In the genomic region with DNA sequence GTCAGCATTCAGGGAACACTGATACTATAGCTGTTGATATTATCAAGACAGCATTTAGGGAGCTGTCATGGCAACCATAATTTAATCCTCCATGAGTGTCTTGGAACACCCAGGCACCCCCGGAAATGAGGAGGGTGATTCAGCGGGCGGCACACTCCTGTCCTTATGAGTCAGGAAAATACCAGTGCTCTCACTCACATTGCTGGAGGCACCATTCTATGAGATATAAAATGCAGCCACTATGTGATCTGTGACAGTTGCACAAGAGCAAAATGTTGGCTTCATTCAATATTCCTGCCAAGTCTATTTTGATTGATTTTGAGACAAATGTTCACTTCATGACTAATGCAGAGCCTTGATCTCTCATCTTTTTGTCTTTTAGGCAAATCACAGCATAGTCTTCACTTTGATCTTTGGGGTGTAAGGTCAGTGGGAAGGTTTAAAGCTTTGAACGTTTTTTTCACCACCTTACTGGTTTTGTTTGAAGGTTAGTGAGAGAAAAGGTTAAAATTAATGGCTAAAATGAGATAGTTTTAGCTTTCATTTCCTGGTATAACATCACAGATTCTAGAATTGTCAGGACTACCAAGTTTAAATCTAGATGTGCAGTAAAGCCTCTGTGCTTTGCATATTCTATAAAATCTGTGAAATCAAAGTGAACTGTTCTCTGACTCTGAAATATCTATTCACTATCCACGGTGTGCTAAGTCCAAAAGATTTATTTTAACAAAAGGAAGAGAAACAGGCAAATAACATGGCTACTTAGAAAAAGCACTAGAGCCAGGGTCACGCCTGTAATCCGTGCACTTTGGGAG, we compare ENCODE assay signal across 1 cellular context.
A peak's percentile ranks its signal among the peaks of the same experiment; 100 is the strongest.
TF ChIP-seq lines count a peak whose summit lies in the region.

No MANE protein-coding gene starts in this region.

TF ChIP-seq in HepG2, 621 proteins besides CTCF, POLR2A, EP300 and RAD21 (continued from another document and continues in another):
- TF ChIP-seq ZNF670 (CRISPR knock-in tag; IDR thresholded peaks at IDR 0.05; ENCODE audit: borderline replicate concordance) (no peak; the same call in 1 of the 2 replicates), PTBP1 (IDR thresholded peaks at IDR 0.05; ENCODE audit: low read depth, low read length, poor library complexity, severe bottlenecking) (no peak), ZNF460 (CRISPR knock-in tag; IDR thresholded peaks at IDR 0.05; ENCODE audit: borderline replicate concordance) (no peak), LCORL (IDR thresholded peaks at IDR 0.05) (peak; percentile 92), LCORL (CRISPR knock-in tag; IDR thresholded peaks at IDR 0.05) (peak; percentile 76; the same call in 1 of the 2 replicates), GABPB1 (CRISPR knock-in tag; IDR thresholded peaks at IDR 0.05) (peak; percentile 32; the same call in 1 of the 2 replicates), ATF7 (IDR thresholded peaks at IDR 0.05) (peak; percentile 5; the same call in 1 of the 2 replicates), ATF7 (CRISPR knock-in tag; IDR thresholded peaks at IDR 0.05) (no peak), ZNF768 (CRISPR knock-in tag; IDR thresholded peaks at IDR 0.05) (no peak), GATA4 (IDR thresholded peaks at IDR 0.05; ENCODE audit: borderline replicate concordance, low read depth) (0 out of 2 replicates have a peak, but pooled peaks have one; percentile 56), ZNF562 (CRISPR knock-in tag; IDR thresholded peaks at IDR 0.05; ENCODE audit: borderline replicate concordance) (no peak), MEF2D (CRISPR knock-in tag; IDR thresholded peaks at IDR 0.05) (peak; percentile 58; the same call in 1 of the 2 replicates), ZNF589 (CRISPR knock-in tag; conservative IDR thresholded peaks at IDR 0.05) (no peak), FOSL1 (CRISPR knock-in tag; IDR thresholded peaks at IDR 0.05; ENCODE audit: borderline replicate concordance) (peak; percentile 85), GATAD1 (CRISPR knock-in tag; IDR thresholded peaks at IDR 0.05) (0 out of 2 replicates have a peak, but pooled peaks have one; percentile 15), SOX13 (IDR thresholded peaks at IDR 0.05) (peak; percentile 75), SOX13 (CRISPR knock-in tag; conservative IDR thresholded peaks at IDR 0.05 in 1 of 2, IDR thresholded peaks at IDR 0.05 in 1 of 2) (peak in 1 of 2 experiments; percentile 92; a peak in 2 of 4 replicates), ZSCAN22 (CRISPR knock-in tag; IDR thresholded peaks at IDR 0.05) (no peak), SRY (CRISPR knock-in tag; IDR thresholded peaks at IDR 0.05) (no peak), MED13 (CRISPR knock-in tag; IDR thresholded peaks at IDR 0.05) (peak; percentile 74), ZBTB20 (CRISPR knock-in tag; IDR thresholded peaks at IDR 0.05; ENCODE audit: borderline replicate concordance, low read depth) (no peak; the same call in 1 of the 2 replicates), ZNF501 (CRISPR knock-in tag; IDR thresholded peaks at IDR 0.05) (no peak), SMAD3 (CRISPR knock-in tag; IDR thresholded peaks at IDR 0.05) (no peak), TOPORS (CRISPR knock-in tag; IDR thresholded peaks at IDR 0.05) (no peak), GFI1 (CRISPR knock-in tag; IDR thresholded peaks at IDR 0.05; ENCODE audit: borderline replicate concordance) (peak; percentile 98), NCOR1 (IDR thresholded peaks at IDR 0.05; ENCODE audit: borderline replicate concordance, low read length) (peak; percentile 87), NR2F6 (IDR thresholded peaks at IDR 0.05) (peak; percentile 94), NR2F6 (CRISPR knock-in tag; IDR thresholded peaks at IDR 0.05) (peak; percentile 91), RFX1 (IDR thresholded peaks at IDR 0.05) (peak; percentile 68; the same call in 1 of the 2 replicates), MXI1 (IDR thresholded peaks at IDR 0.05; ENCODE audit: borderline replicate concordance, low read depth, low read length) (peak; percentile 33; the same call in 1 of the 3 replicates), ZNF615 (CRISPR knock-in tag; IDR thresholded peaks at IDR 0.05; ENCODE audit: borderline replicate concordance) (no peak), ZNF879 (CRISPR knock-in tag; IDR thresholded peaks at IDR 0.05) (no peak), ZNF12 (CRISPR knock-in tag; IDR thresholded peaks at IDR 0.05) (peak; percentile 90), SP5 (CRISPR knock-in tag; IDR thresholded peaks at IDR 0.05; ENCODE audit: borderline replicate concordance, low read depth) (0 out of 2 replicates have a peak, but pooled peaks have one; percentile 32), ETV5 (CRISPR knock-in tag; IDR thresholded peaks at IDR 0.05; ENCODE audit: borderline replicate concordance) (peak; percentile 96), HDAC1 (CRISPR knock-in tag; IDR thresholded peaks at IDR 0.05) (peak; percentile 62), FOXA3 (CRISPR knock-in tag; IDR thresholded peaks at IDR 0.05) (peak; percentile 70), STAG1 (CRISPR knock-in tag; IDR thresholded peaks at IDR 0.05) (0 out of 2 replicates have a peak, but pooled peaks have one; percentile 7), ZIK1 (CRISPR knock-in tag; IDR thresholded peaks at IDR 0.05; ENCODE audit: borderline replicate concordance, low read depth) (no peak), NFKB2 (CRISPR knock-in tag; IDR thresholded peaks at IDR 0.05; ENCODE audit: borderline replicate concordance) (no peak), ELF3 (CRISPR knock-in tag; IDR thresholded peaks at IDR 0.05) (peak; percentile 85), ESRRA (CRISPR knock-in tag; IDR thresholded peaks at IDR 0.05; ENCODE audit: low read depth) (peak; percentile 86), GABPA (IDR thresholded peaks at IDR 0.05; ENCODE audit: low read depth, low read length) (no peak), GABPA (CRISPR knock-in tag; IDR thresholded peaks at IDR 0.05; ENCODE audit: low read depth) (peak; percentile 55; the same call in 1 of the 2 replicates)
- TF ChIP-seq, protein P1, sequence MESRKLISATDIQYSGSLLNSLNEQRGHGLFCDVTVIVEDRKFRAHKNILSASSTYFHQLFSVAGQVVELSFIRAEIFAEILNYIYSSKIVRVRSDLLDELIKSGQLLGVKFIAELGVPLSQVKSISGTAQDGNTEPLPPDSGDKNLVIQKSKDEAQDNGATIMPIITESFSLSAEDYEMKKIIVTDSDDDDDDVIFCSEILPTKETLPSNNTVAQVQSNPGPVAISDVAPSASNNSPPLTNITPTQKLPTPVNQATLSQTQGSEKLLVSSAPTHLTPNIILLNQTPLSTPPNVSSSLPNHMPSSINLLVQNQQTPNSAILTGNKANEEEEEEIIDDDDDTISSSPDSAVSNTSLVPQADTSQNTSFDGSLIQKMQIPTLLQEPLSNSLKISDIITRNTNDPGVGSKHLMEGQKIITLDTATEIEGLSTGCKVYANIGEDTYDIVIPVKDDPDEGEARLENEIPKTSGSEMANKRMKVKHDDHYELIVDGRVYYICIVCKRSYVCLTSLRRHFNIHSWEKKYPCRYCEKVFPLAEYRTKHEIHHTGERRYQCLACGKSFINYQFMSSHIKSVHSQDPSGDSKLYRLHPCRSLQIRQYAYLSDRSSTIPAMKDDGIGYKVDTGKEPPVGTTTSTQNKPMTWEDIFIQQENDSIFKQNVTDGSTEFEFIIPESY (CRISPR knock-in tag; IDR thresholded peaks at IDR 0.05), result no peak
- TF ChIP-seq, protein P2, sequence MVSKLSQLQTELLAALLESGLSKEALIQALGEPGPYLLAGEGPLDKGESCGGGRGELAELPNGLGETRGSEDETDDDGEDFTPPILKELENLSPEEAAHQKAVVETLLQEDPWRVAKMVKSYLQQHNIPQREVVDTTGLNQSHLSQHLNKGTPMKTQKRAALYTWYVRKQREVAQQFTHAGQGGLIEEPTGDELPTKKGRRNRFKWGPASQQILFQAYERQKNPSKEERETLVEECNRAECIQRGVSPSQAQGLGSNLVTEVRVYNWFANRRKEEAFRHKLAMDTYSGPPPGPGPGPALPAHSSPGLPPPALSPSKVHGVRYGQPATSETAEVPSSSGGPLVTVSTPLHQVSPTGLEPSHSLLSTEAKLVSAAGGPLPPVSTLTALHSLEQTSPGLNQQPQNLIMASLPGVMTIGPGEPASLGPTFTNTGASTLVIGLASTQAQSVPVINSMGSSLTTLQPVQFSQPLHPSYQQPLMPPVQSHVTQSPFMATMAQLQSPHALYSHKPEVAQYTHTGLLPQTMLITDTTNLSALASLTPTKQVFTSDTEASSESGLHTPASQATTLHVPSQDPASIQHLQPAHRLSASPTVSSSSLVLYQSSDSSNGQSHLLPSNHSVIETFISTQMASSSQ (IDR thresholded peaks at IDR 0.05; ENCODE audit: low read depth), result 0 out of 2 replicates have a peak, but pooled peaks have one; percentile 51
- TF ChIP-seq, protein P2 (CRISPR knock-in tag; IDR thresholded peaks at IDR 0.05; ENCODE audit: borderline replicate concordance), result peak; percentile 64; the same call in 1 of the 2 replicates
- TF ChIP-seq, protein P3, sequence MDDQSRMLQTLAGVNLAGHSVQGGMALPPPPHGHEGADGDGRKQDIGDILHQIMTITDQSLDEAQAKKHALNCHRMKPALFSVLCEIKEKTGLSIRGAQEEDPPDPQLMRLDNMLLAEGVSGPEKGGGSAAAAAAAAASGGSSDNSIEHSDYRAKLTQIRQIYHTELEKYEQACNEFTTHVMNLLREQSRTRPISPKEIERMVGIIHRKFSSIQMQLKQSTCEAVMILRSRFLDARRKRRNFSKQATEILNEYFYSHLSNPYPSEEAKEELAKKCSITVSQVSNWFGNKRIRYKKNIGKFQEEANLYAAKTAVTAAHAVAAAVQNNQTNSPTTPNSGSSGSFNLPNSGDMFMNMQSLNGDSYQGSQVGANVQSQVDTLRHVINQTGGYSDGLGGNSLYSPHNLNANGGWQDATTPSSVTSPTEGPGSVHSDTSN (CRISPR knock-in tag; IDR thresholded peaks at IDR 0.05; ENCODE audit: borderline replicate concordance), result no peak
- TF ChIP-seq, protein P4, sequence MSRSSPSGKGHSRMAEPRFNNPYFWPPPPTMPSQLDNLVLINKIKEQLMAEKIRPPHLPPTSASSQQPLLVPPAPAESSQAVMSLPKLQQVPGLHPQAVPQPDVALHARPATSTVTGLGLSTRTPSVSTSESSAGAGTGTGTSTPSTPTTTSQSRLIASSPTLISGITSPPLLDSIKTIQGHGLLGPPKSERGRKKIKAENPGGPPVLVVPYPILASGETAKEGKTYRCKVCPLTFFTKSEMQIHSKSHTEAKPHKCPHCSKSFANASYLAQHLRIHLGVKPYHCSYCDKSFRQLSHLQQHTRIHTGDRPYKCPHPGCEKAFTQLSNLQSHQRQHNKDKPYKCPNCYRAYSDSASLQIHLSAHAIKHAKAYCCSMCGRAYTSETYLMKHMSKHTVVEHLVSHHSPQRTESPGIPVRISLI (CRISPR knock-in tag; IDR thresholded peaks at IDR 0.05; ENCODE audit: borderline replicate concordance), result peak; percentile 90
- TF ChIP-seq, protein P5, sequence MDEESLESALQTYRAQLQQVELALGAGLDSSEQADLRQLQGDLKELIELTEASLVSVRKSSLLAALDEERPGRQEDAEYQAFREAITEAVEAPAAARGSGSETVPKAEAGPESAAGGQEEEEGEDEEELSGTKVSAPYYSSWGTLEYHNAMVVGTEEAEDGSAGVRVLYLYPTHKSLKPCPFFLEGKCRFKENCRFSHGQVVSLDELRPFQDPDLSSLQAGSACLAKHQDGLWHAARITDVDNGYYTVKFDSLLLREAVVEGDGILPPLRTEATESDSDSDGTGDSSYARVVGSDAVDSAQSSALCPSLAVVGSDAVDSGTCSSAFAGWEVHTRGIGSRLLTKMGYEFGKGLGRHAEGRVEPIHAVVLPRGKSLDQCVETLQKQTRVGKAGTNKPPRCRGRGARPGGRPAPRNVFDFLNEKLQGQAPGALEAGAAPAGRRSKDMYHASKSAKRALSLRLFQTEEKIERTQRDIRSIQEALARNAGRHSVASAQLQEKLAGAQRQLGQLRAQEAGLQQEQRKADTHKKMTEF (CRISPR knock-in tag; IDR thresholded peaks at IDR 0.05), result 0 out of 2 replicates have a peak, but pooled peaks have one; percentile 48
- TF ChIP-seq, protein P6, sequence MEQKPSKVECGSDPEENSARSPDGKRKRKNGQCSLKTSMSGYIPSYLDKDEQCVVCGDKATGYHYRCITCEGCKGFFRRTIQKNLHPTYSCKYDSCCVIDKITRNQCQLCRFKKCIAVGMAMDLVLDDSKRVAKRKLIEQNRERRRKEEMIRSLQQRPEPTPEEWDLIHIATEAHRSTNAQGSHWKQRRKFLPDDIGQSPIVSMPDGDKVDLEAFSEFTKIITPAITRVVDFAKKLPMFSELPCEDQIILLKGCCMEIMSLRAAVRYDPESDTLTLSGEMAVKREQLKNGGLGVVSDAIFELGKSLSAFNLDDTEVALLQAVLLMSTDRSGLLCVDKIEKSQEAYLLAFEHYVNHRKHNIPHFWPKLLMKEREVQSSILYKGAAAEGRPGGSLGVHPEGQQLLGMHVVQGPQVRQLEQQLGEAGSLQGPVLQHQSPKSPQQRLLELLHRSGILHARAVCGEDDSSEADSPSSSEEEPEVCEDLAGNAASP (CRISPR knock-in tag; IDR thresholded peaks at IDR 0.05; ENCODE audit: borderline replicate concordance), result peak; percentile 61
- TF ChIP-seq, protein P7, sequence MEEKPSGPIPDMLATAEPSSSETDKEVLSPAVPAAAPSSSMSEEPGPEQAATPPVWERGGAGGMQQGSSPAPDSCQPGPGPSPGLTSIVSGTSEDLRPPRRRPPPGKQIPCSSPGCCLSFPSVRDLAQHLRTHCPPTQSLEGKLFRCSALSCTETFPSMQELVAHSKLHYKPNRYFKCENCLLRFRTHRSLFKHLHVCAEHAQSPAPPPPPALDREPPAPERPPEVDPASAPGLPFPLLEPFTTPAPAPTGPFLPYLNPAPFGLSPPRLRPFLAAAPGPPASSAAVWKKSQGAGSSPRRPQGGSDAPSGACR (CRISPR knock-in tag; IDR thresholded peaks at IDR 0.05), result 0 out of 2 replicates have a peak, but pooled peaks have one; percentile 12
- TF ChIP-seq, protein P8, sequence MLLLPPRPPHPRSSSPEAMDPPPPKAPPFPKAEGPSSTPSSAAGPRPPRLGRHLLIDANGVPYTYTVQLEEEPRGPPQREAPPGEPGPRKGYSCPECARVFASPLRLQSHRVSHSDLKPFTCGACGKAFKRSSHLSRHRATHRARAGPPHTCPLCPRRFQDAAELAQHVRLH (CRISPR knock-in tag; IDR thresholded peaks at IDR 0.05; ENCODE audit: borderline replicate concordance, low read depth), result no peak
- TF ChIP-seq, protein P9, sequence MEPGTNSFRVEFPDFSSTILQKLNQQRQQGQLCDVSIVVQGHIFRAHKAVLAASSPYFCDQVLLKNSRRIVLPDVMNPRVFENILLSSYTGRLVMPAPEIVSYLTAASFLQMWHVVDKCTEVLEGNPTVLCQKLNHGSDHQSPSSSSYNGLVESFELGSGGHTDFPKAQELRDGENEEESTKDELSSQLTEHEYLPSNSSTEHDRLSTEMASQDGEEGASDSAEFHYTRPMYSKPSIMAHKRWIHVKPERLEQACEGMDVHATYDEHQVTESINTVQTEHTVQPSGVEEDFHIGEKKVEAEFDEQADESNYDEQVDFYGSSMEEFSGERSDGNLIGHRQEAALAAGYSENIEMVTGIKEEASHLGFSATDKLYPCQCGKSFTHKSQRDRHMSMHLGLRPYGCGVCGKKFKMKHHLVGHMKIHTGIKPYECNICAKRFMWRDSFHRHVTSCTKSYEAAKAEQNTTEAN (CRISPR knock-in tag; conservative IDR thresholded peaks at IDR 0.05), result peak; percentile 91
